ENCODE assay signal across 8 cellular contexts in genomic region chr20:47317127-47317895, GRCh38. TPM values are rescaled to one million over a fixed set of nuclear protein-coding genes. Genes with fewer than 3 reads are reported as not detected.
DNase-seq lines count a peak whose midpoint lies in the region; ATAC-seq lines count a peak whose summit lies in the region.

No MANE protein-coding gene starts in this region.

- peak overlapping the region; percentile 91 for H3K56ac ChIP-seq in mesendoderm (ENCODE audit: low read length)

- no peaks in the 10 kb centered on the region for H3K36me3 ChIP-seq in CD8-positive, alpha-beta memory T cell (ENCODE audit: insufficient read depth, low read length)
- no peaks in the 10 kb centered on the region for H3K36me3 ChIP-seq in ectodermal cell (ENCODE audit: control insufficient read depth, insufficient read depth, low read length)
- H3K36me3 ChIP-seq in mesendoderm (ENCODE audit: control insufficient read depth, insufficient read depth, low read length) = no peaks in the 10 kb centered on the region

- CTCF ChIA-PET in CD8-positive, alpha-beta memory T cell (lab: Charles Lee) = interaction anchor here (1.4 to 3.1 kb wide), 2 partner anchors 13 to 67 kb away, joined by 3 to 14 read pairs; no protein-coding TSS in a partner anchor
- CTCF ChIA-PET in activated CD4-positive, alpha-beta memory T cell treated with anti-CD3 and anti-CD28 coated beads for 36 hours (lab: Charles Lee) = interaction anchor here (0.9 to 1.8 kb wide), 3 partner anchors 43 to 176 kb away, joined by 3 to 8 read pairs (median 8); no protein-coding TSS in a partner anchor

- H2BK120ac ChIP-seq in mesendoderm (ENCODE audit: low read depth, low read length) = peak overlapping the region; percentile 82

- H2BK15ac ChIP-seq in mesendoderm (replicated peaks; ENCODE audit: low read depth) = no peak overlapping the region

- H3K27me3 ChIP-seq in CD8-positive, alpha-beta memory T cell (ENCODE audit: insufficient read depth, low read length, poor library complexity, severe bottlenecking) = no peaks in the 10 kb centered on the region
- H3K27me3 ChIP-seq in ectodermal cell (ENCODE audit: control insufficient read depth, insufficient read depth, low read length, poor library complexity, severe bottlenecking) (no peaks in the 10 kb centered on the region), mesendoderm (ENCODE audit: insufficient read depth, low read length, poor library complexity) (no peaks in the 10 kb centered on the region)

- H3K79me2 ChIP-seq in mesendoderm (ENCODE audit: control insufficient read depth, insufficient read depth, low read length) = peaks cover 38% of the 10 kb centered on the region

- no peak overlapping the region for H3K4me2 ChIP-seq in mesendoderm (ENCODE audit: low read length)

- no peak overlapping the region for H4K8ac ChIP-seq in mesendoderm (ENCODE audit: low read depth, low read length)

- peak overlapping the region; percentile 97 for H2AK5ac ChIP-seq in mesendoderm (ENCODE audit: low read length)

- H3K9me3 ChIP-seq in CD8-positive, alpha-beta memory T cell (ENCODE audit: low read length) = no peaks in the 10 kb centered on the region
- H3K9me3 ChIP-seq in ectodermal cell (ENCODE audit: control insufficient read depth, low read length) = no peaks in the 10 kb centered on the region

- H3K4me3 Mint-ChIP-seq in CD8-positive, alpha-beta memory T cell = peak overlapping the region in 3 of 7 donors; percentile 27 to 72 (median 52)
- H3K4me3 Mint-ChIP-seq in activated CD4-positive, alpha-beta memory T cell treated with anti-CD3 and anti-CD28 coated beads for 36 hours = peak overlapping the region; percentile 20

- H4K5ac ChIP-seq in mesendoderm (ENCODE audit: low read length) = peak overlapping the region; percentile 93

- H3K9me3 Mint-ChIP-seq in CD8-positive, alpha-beta memory T cell = no peaks in the 10 kb centered on the region
- H3K9me3 Mint-ChIP-seq in activated CD4-positive, alpha-beta memory T cell treated with anti-CD3 and anti-CD28 coated beads for 36 hours = no peaks in the 10 kb centered on the region

- 37 to 41% methylated on average over 13 of the region's 13 CpGs for WGBS in ectodermal cell, 2 experiments
- no CpG with 5 or more reads among the region's 13 CpGs for WGBS in mesendoderm (ENCODE audit: extremely low coverage, insufficient coverage, low lambda C conversion rate)

- peak overlapping the region; percentile 99 for H3K23ac ChIP-seq in mesendoderm (ENCODE audit: low read length)

- no peak overlapping the region for H3K4me3 ChIP-seq in CD8-positive, alpha-beta memory T cell (ENCODE audit: low read length)
- H3K4me3 ChIP-seq in ectodermal cell (ENCODE audit: insufficient read depth, low read depth, low read length) = no peak overlapping the region
- no peak overlapping the region for H3K4me3 ChIP-seq in mesendoderm (ENCODE audit: low read length)

- peak; percentile 9 to 50 (median 17) for DNase-seq in CD8-positive, alpha-beta memory T cell
- DNase-seq in NCI-H2107 treated with DMSO at 0.1 percent for 48 hours (lab: John Stamatoyannopoulos, UW; ENCODE audit: unreplicated experiment) (peak; percentile 58), mesendoderm (peak; percentile 97)
- peak; percentile 81 for DNase-seq in activated CD4-positive, alpha-beta memory T cell treated with anti-CD3 and anti-CD28 coated beads for 36 hours
- DNase-seq in stimulated activated CD8-positive, alpha-beta memory T cell treated with anti-CD3 and anti-CD28 coated beads, Interleukin-15, amount 100 ng/mL, for 1 hour (ENCODE audit: low read depth) = peak; percentile 19

- H3K9ac ChIP-seq in mesendoderm (ENCODE audit: low read length) = peak overlapping the region; percentile 80

- peak overlapping the region; percentile 91 for H3K18ac ChIP-seq in mesendoderm (ENCODE audit: low read length)

- H3K27me3 Mint-ChIP-seq in CD8-positive, alpha-beta memory T cell = no peaks in the 10 kb centered on the region
- no peaks in the 10 kb centered on the region for H3K27me3 Mint-ChIP-seq in activated CD4-positive, alpha-beta memory T cell treated with anti-CD3 and anti-CD28 coated beads for 36 hours

- H3K27ac Mint-ChIP-seq in CD8-positive, alpha-beta memory T cell = peak overlapping the region; percentile 47 to 92 (median 87)
- peak overlapping the region; percentile 82 for H3K27ac Mint-ChIP-seq in activated CD4-positive, alpha-beta memory T cell treated with anti-CD3 and anti-CD28 coated beads for 36 hours

- H3K79me1 ChIP-seq in mesendoderm (ENCODE audit: low read length) = peaks cover 15% of the 10 kb centered on the region

- POLR2A ChIA-PET in CD8-positive, alpha-beta memory T cell (lab: Charles Lee) = interaction anchor here (0.5 kb wide), 1 partner anchor 13 kb away, joined by 3 read pairs; no protein-coding TSS in a partner anchor
- POLR2A ChIA-PET in activated CD4-positive, alpha-beta memory T cell treated with anti-CD3 and anti-CD28 coated beads for 36 hours (lab: Charles Lee) = interaction anchor here (1.0 to 1.8 kb wide), 2 partner anchors 9 to 39 kb away, joined by 4 to 7 read pairs; partner anchors contain the start of gene ZMYND8

- H3K4ac ChIP-seq in mesendoderm (ENCODE audit: low read depth, low read length) = peak overlapping the region; percentile 97

- intact Hi-C loops in activated CD4-positive, alpha-beta memory T cell treated with anti-CD3 and anti-CD28 coated beads for 36 hours (cut with micrococcal nuclease) = loop anchor here (1.0 to 2.0 kb wide), 2 partner anchors 39 to 43 kb away; partner anchors contain the start of gene ZMYND8

- H3K27ac ChIP-seq in CD8-positive, alpha-beta memory T cell (ENCODE audit: low read depth, low read length) = peak overlapping the region; percentile 10
- H3K27ac ChIP-seq in ectodermal cell (ENCODE audit: insufficient read depth, low read depth, low read length, poor library complexity, severe bottlenecking) (peak overlapping the region; percentile 95), mesendoderm (ENCODE audit: low read depth, low read length) (peak overlapping the region; percentile 88)

- ATAC-seq in HG03432 (IDR thresholded peaks at IDR 0.05; ENCODE audit: unreplicated experiment) (no peak), HG03457 (IDR thresholded peaks at IDR 0.05; ENCODE audit: unreplicated experiment) (no peak)

- H3K4me1 Mint-ChIP-seq in CD8-positive, alpha-beta memory T cell = peaks cover 57 to 82% (median 78%) of the 10 kb centered on the region in 3 donors
- H3K4me1 Mint-ChIP-seq in activated CD4-positive, alpha-beta memory T cell treated with anti-CD3 and anti-CD28 coated beads for 36 hours (ENCODE audit: low read depth) = peaks cover 58% of the 10 kb centered on the region

- H2BK5ac ChIP-seq in mesendoderm (ENCODE audit: low read length) = peak overlapping the region; percentile 95

- peaks cover 48% of the 10 kb centered on the region for H3K4me1 ChIP-seq in CD8-positive, alpha-beta memory T cell (ENCODE audit: insufficient read depth, low read length)
- H3K4me1 ChIP-seq in ectodermal cell (ENCODE audit: control insufficient read depth, insufficient read depth, low read length) (peaks cover 58% of the 10 kb centered on the region), mesendoderm (ENCODE audit: control insufficient read depth, low read depth, low read length) (peaks cover 45% of the 10 kb centered on the region)

- H3K36me3 Mint-ChIP-seq in CD8-positive, alpha-beta memory T cell = peaks cover 0 to 18% (median 5%) of the 10 kb centered on the region in 3 donors
- H3K36me3 Mint-ChIP-seq in activated CD4-positive, alpha-beta memory T cell treated with anti-CD3 and anti-CD28 coated beads for 36 hours = peaks cover 4% of the 10 kb centered on the region

RNA-seq across cellular contexts. Expression of gene ZMYND8, which starts 39.2 kb away (rescaled TPM):
- total RNA-seq in CD8-positive, alpha-beta memory T cell = 10 to 100 TPM; 25.8 to 30.7 TPM
- polyA plus RNA-seq in CD8-positive, alpha-beta memory T cell = 20.9 TPM
- total RNA-seq in activated CD4-positive, alpha-beta memory T cell treated with anti-CD3 and anti-CD28 coated beads for 36 hours = 10 to 100 TPM; 28.1 to 29.6 TPM
- polyA plus RNA-seq in ectodermal cell (2013, experiment 1 of 4) = 69.3 TPM
- polyA plus RNA-seq in ectodermal cell (2013, experiment 2 of 4) = 67.7 TPM
- 51.1 TPM for polyA plus RNA-seq in ectodermal cell (2013, experiment 3 of 4)
- 46.2 TPM for polyA plus RNA-seq in ectodermal cell (2013, experiment 4 of 4)
- 29.6 TPM for polyA plus RNA-seq in mesendoderm (2013, experiment 1 of 2)
- 30.9 TPM for polyA plus RNA-seq in mesendoderm (2013, experiment 2 of 2)

Comparison
In these comparisons a context has a peak if more than half of its experiments do, and no peak if none do; other contexts are left out.
1. DNase-seq: peak in every context shown above with its lines; median percentile 97 in mesendoderm; 81 in activated CD4-positive, alpha-beta memory T cell treated with anti-CD3 and anti-CD28 coated beads for 36 hours; 58 in NCI-H2107 treated with DMSO at 0.1 percent for 48 hours; 19 in stimulated activated CD8-positive, alpha-beta memory T cell treated with anti-CD3 and anti-CD28 coated beads, Interleukin-15, amount 100 ng/mL, for 1 hour; 17 in CD8-positive, alpha-beta memory T cell.
2. H3K27ac ChIP-seq: peak in every context shown above with its lines; median percentile 95 in ectodermal cell; 88 in mesendoderm; 10 in CD8-positive, alpha-beta memory T cell.